ENCODE assay signal across 8 cellular contexts in the genomic region with DNA sequence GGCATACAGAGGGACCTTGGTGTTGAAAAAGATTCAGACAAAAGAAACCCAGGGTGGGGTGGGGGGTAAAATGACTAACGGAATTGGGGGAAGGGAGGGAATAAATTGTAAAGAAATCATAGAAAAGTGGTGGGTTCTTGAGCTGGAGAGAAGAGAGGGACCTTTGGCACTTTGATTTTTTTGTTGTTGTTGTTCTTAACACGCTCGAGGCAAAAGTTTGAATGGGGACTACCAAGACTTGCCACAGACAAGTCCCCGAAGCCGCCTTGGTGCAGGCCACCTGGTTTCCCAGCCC. TPM values are rescaled to one million over a fixed set of nuclear protein-coding genes. Genes with fewer than 3 reads are reported as not detected.
DNase-seq lines count a peak whose midpoint lies in the region; ATAC-seq and TF ChIP-seq lines count a peak whose summit lies in the region.

No MANE protein-coding gene starts in this region.

- peak overlapping the region; percentile 92 for H3K4me2 ChIP-seq in osteoblast (ENCODE audit: insufficient read depth, low read length)

- H3K79me2 ChIP-seq in osteoblast (ENCODE audit: insufficient read depth, low read length): peaks cover 24% of the 10 kb centered on the region

- no peak overlapping the region for H3K27ac ChIP-seq in CD8-positive, alpha-beta memory T cell (ENCODE audit: low read depth, low read length)
- H3K27ac ChIP-seq in osteoblast (ENCODE audit: low read depth, low read length): peak overlapping the region; percentile 98

- CTCF ChIA-PET in CD8-positive, alpha-beta memory T cell (lab: Charles Lee): no interaction called here

- H3K36me3 ChIP-seq in CD8-positive, alpha-beta memory T cell (ENCODE audit: insufficient read depth, low read length): no peaks in the 10 kb centered on the region
- H3K36me3 ChIP-seq in endocrine pancreas (ENCODE audit: control insufficient read depth, insufficient read depth, low read length) (no peaks in the 10 kb centered on the region), osteoblast (ENCODE audit: insufficient read depth, low read length) (peaks cover 5% of the 10 kb centered on the region), mucosa of descending colon (ENCODE audit: low read depth) (no peaks in the 10 kb centered on the region)

- POLR2A ChIA-PET in CD8-positive, alpha-beta memory T cell (lab: Charles Lee): no interaction called here

- H3K4me1 Mint-ChIP-seq in CD8-positive, alpha-beta memory T cell: peaks cover 25 to 41% (median 33%) of the 10 kb centered on the region in 3 donors

- no peak overlapping the region for H3K4me3 ChIP-seq in CD8-positive, alpha-beta memory T cell (ENCODE audit: low read length)
- H3K4me3 ChIP-seq in endocrine pancreas (ENCODE audit: control insufficient read depth, insufficient read depth, low read length): peak overlapping the region; percentile 6
- peak overlapping the region; percentile 89 for H3K4me3 ChIP-seq in osteoblast (ENCODE audit: insufficient read depth, low read length)
- no peak overlapping the region for H3K4me3 ChIP-seq in mucosa of descending colon

- peaks cover 60 to 88% of the 10 kb centered on the region in 2 donors for H3K27me3 Mint-ChIP-seq in CD8-positive, alpha-beta memory T cell

- H3K9ac ChIP-seq in endocrine pancreas (ENCODE audit: control insufficient read depth, insufficient read depth, low read length): no peak overlapping the region

- DNase-seq in CD8-positive, alpha-beta memory T cell: no peak
- DNase-seq in NCI-H69 (lab: John Stamatoyannopoulos, UW) (peak; percentile 42), osteoblast (ENCODE audit: insufficient read length, low spot score, missing footprints) (no peak), mucosa of descending colon (no peak), SIG-M5 treated with dmso at 0.1 percent for 504 hours (lab: John Stamatoyannopoulos, UW; ENCODE audit: unreplicated experiment) (no peak), GM13976 (ENCODE audit: low spot score) (no peak), NCI-H187 treated with DMSO at 0.1 percent for 48 hours (lab: John Stamatoyannopoulos, UW) (no peak)

- peaks cover 47% of the 10 kb centered on the region for H3K27me3 ChIP-seq in CD8-positive, alpha-beta memory T cell (ENCODE audit: insufficient read depth, low read length, poor library complexity, severe bottlenecking)
- peaks cover 8% of the 10 kb centered on the region for H3K27me3 ChIP-seq in endocrine pancreas (ENCODE audit: control insufficient read depth, insufficient read depth, low read length)
- peaks cover 36% of the 10 kb centered on the region for H3K27me3 ChIP-seq in osteoblast (ENCODE audit: insufficient read depth, low read length)

- H3K36me3 Mint-ChIP-seq in CD8-positive, alpha-beta memory T cell: no peaks in the 10 kb centered on the region

- no peak for TF ChIP-seq CTCF in osteoblast (IDR thresholded peaks at IDR 0.05; ENCODE audit: extremely low read depth, low read depth, low read length)
- no peak for TF ChIP-seq CTCF in mucosa of descending colon (IDR thresholded peaks at IDR 0.05)
- no peak for TF ChIP-seq CTCF in GM13976 (IDR thresholded peaks at IDR 0.05; ENCODE audit: borderline replicate concordance, control extremely low read depth, extremely low read depth, insufficient read depth, missing control alignments)

- no peak for ATAC-seq in mucosa of descending colon

- H3K4me3 Mint-ChIP-seq in CD8-positive, alpha-beta memory T cell: peak overlapping the region in 6 of 7 donors; percentile 3 to 83 (median 50)

- peaks cover 0 to 5% (median 0%) of the 10 kb centered on the region in 5 donors for H3K9me3 Mint-ChIP-seq in CD8-positive, alpha-beta memory T cell

- peaks cover 11% of the 10 kb centered on the region for H3K4me1 ChIP-seq in CD8-positive, alpha-beta memory T cell (ENCODE audit: insufficient read depth, low read length)
- H3K4me1 ChIP-seq in endocrine pancreas (ENCODE audit: control insufficient read depth, insufficient read depth, low read length): no peaks in the 10 kb centered on the region
- peaks cover 22% of the 10 kb centered on the region for H3K4me1 ChIP-seq in osteoblast (ENCODE audit: insufficient read depth, low read length)
- peaks cover 17% of the 10 kb centered on the region for H3K4me1 ChIP-seq in mucosa of descending colon (ENCODE audit: low read depth)

- in situ Hi-C loops in GM13976 (cut with MboI; ENCODE audit: low sequenced_read_pairs, unreplicated experiment): loop anchor here (10.0 kb wide), 1 partner anchor 1117 kb away; no protein-coding TSS in a partner anchor

- intact Hi-C loops in mucosa of descending colon (cut with DNase I, micrococcal nuclease): no loop called here

- no peak overlapping the region for H3K27ac Mint-ChIP-seq in CD8-positive, alpha-beta memory T cell

- peak overlapping the region; percentile 79 for H2AFZ ChIP-seq in osteoblast (ENCODE audit: low read length)

- no peaks in the 10 kb centered on the region for H3K9me3 ChIP-seq in CD8-positive, alpha-beta memory T cell (ENCODE audit: low read length)
- H3K9me3 ChIP-seq in endocrine pancreas (ENCODE audit: control insufficient read depth, low read length) (no peaks in the 10 kb centered on the region), osteoblast (ENCODE audit: low read depth, low read length) (no peaks in the 10 kb centered on the region), mucosa of descending colon (no peaks in the 10 kb centered on the region)

- H4K20me1 ChIP-seq in osteoblast (ENCODE audit: insufficient read depth, low read length): no peaks in the 10 kb centered on the region

RNA-seq across cellular contexts. Expression of gene VCAN, which starts 0.6 kb away (rescaled TPM):
- under 1 TPM; 0.24 to 0.33 TPM for total RNA-seq in CD8-positive, alpha-beta memory T cell
- polyA plus RNA-seq in CD8-positive, alpha-beta memory T cell: not detected
- total RNA-seq in osteoblast (543 and 658 TPM in 2 replicates), mucosa of descending colon (10 to 100 TPM in 2 of 3 donors, 1 to 10 TPM in 1; 8.8 to 36.0 (median 20.5) TPM)

Comparison
In these comparisons a context has a peak if more than half of its experiments do, and no peak if none do; other contexts are left out.
1. H3K4me3 ChIP-seq: peak in endocrine pancreas (single experiment) and osteoblast (single experiment); none in CD8-positive, alpha-beta memory T cell (single experiment) and mucosa of descending colon (single experiment).
2. RNA of gene VCAN, which starts 0.6 kb away (total RNA-seq): 543 to 658 TPM in osteoblast; 8.8 to 36.0 TPM in mucosa of descending colon and 0.24 to 0.33 TPM in CD8-positive, alpha-beta memory T cell; every median in the first group is over 10 times any median in the second.